Comparison of ENCODE assay signal across 8 cellular contexts in the genomic region with DNA sequence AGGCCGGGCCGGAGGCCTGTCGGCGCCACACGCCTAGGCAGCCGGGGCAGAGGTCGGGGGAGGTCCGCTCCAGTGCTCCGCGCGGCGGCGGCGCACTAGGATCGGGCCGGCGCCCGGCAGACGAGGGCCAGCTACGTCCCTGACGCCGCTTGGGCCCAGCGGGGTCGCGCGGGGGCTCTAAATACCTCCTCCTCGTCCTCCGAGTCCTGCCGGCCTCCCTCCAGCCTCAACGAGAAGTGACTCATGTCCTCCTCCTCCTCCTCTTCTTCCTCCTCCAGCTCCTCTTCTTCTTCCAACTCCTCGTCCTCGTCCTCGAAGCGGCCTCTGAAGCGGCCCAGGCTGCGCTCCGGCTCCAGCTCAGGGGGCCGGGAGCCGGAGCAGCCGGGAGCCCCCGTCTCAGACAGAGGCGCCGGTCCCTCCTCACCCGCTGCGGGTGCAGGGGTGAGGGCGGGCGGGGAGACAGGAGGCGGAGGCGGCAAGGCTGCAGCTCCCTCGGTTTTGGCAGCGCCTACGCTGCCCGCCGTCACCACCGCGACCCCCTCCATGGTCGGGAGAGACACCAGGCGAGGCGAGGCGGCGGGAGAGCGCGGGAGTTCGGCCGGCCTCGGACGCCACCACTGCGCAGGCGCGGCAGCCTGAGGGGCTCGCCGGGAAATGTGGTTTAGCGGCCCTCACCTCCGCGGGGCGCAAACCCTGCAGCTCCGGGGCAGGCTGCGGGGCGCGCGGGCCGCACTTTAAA. TPM values are rescaled to one million over a fixed set of nuclear protein-coding genes. Genes with fewer than 3 reads are reported as not detected.
DNase-seq lines count a peak whose midpoint lies in the region; ATAC-seq, FAIRE-seq and TF ChIP-seq lines count a peak whose summit lies in the region.

A gene with protein sequence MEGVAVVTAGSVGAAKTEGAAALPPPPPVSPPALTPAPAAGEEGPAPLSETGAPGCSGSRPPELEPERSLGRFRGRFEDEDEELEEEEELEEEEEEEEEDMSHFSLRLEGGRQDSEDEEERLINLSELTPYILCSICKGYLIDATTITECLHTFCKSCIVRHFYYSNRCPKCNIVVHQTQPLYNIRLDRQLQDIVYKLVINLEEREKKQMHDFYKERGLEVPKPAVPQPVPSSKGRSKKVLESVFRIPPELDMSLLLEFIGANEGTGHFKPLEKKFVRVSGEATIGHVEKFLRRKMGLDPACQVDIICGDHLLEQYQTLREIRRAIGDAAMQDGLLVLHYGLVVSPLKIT (minus strand): TSS at position 619 of the 739 bp plus-strand sequence. CDS start 74 bp downstream, at position 545.

- TF ChIP-seq POLR2A in GM12892 (IDR thresholded peaks at IDR 0.05; ENCODE audit: low read depth, low read length): peak; percentile 66; the same call in 1 of the 2 replicates

- peak; percentile 82 for FAIRE-seq in GM12892 (lab: Jason Lieb, UNC)

- no peak for TF ChIP-seq CTCF in astrocyte of the spinal cord (IDR thresholded peaks at IDR 0.05; ENCODE audit: low read depth, low read length)
- TF ChIP-seq CTCF in retinal pigment epithelial cell (conservative IDR thresholded peaks at IDR 0.05; ENCODE audit: low read depth, low read length): no peak

- ATAC-seq in HG02678 (IDR thresholded peaks at IDR 0.05; ENCODE audit: unreplicated experiment) (peak; percentile 85), HG02884 (IDR thresholded peaks at IDR 0.05; ENCODE audit: unreplicated experiment) (no peak)

- peak; percentile 90 for DNase-seq in GM12892 (ENCODE audit: insufficient read length)
- peak; percentile 23 for DNase-seq in NCI-H1694 (lab: John Stamatoyannopoulos, UW)
- DNase-seq in T1000 (lab: John Stamatoyannopoulos, UW): peak; percentile 69
- DNase-seq in astrocyte of the spinal cord (ENCODE audit: low read depth, low spot score): peak; percentile 81
- DNase-seq in hippocampal formation (lab: John Stamatoyannopoulos, UW): peak; percentile 54 to 74
- DNase-seq in retinal pigment epithelial cell (ENCODE audit: low read depth): no peak

- H3K4me3 ChIP-seq in astrocyte of the spinal cord (ENCODE audit: low read depth, low read length) (peak within 1 kb of the TSS; percentile 74), retinal pigment epithelial cell (ENCODE audit: low read length) (peak within 1 kb of the TSS; percentile 70)

- in situ Hi-C loops in astrocyte of the spinal cord (cut with HindIII; ENCODE audit: low sequenced_read_pairs): no loop called here

RNA-seq across cellular contexts. Expression of the gene that starts here (rescaled TPM):
- 11.6 TPM for polyA plus RNA-seq in GM12892 (2012; ENCODE audit: missing spikeins)
